Comparison of ENCODE assay signal across 16 cellular contexts in genomic region chr5:57804500-57804899, GRCh38.
"Had no signal": no experiment of that assay in that cellular context is flagged by ENCODE, and none has a peak within 500 bp of the region (broad histone marks: within the 10 kb centered on the region; RNA-seq: fewer than 3 reads in every experiment).

No MANE protein-coding gene starts in this region.

- H3K27ac Mint-ChIP-seq: activated B cell treated with CpG ODN at 0.5 μM for 24 hours; activated CD4-positive, alpha-beta memory T cell treated with anti-CD3 and anti-CD28 coated beads for 36 hours; activated naive CD8-positive, alpha-beta T cell; dendritic cell treated with granulocyte-macrophage colony-stimulating factor and Interleukin-4, amounts not matched to agents 40 ng/mL and 50 ng/mL, for 4 days; stimulated activated naive B cell treated with anti-CD40 and anti-IgM and Interleukin-4, amounts not matched to agents 10 μg/mL and 1 μg/mL and 100 μg/mL, for 72 hours had no signal

- H3K9me3 Mint-ChIP-seq: activated B cell treated with CpG ODN at 0.5 μM for 24 hours; activated CD4-positive, alpha-beta memory T cell treated with anti-CD3 and anti-CD28 coated beads for 36 hours; dendritic cell treated with granulocyte-macrophage colony-stimulating factor and Interleukin-4, amounts not matched to agents 40 ng/mL and 50 ng/mL, for 4 days; stimulated activated naive B cell treated with anti-CD40 and anti-IgM and Interleukin-4, amounts not matched to agents 10 μg/mL and 1 μg/mL and 100 μg/mL, for 72 hours had no signal

- DNase-seq: activated B cell treated with CpG ODN at 0.5 μM for 24 hours; activated CD4-positive, alpha-beta memory T cell treated with anti-CD3 and anti-CD28 coated beads for 36 hours; activated CD4-positive, alpha-beta T cell treated with anti-CD3 and anti-CD28 coated beads for 4 hours; activated T-cell treated with anti-CD3 and anti-CD28 coated beads for 4 hours; effector CD8-positive, alpha-beta T cell; esophagus squamous epithelium; midbrain; right lobe of liver; stimulated activated CD4-positive, alpha-beta T cell treated with anti-CD3 and anti-CD28 coated beads, Interleukin-4, amount 100 ng/mL, for 4 hours; stimulated activated naive B cell treated with anti-CD40 and anti-IgM and Interleukin-4, amounts not matched to agents 10 μg/mL and 1 μg/mL and 100 μg/mL, for 72 hours; upper lobe of left lung had no signal

- H3K4me3 ChIP-seq: esophagus squamous epithelium, lung, right lobe of liver, thoracic aorta, upper lobe of left lung had no signal

- H3K4me3 Mint-ChIP-seq: activated B cell treated with CpG ODN at 0.5 μM for 24 hours; activated CD4-positive, alpha-beta memory T cell treated with anti-CD3 and anti-CD28 coated beads for 36 hours; activated naive CD8-positive, alpha-beta T cell; dendritic cell treated with granulocyte-macrophage colony-stimulating factor and Interleukin-4, amounts not matched to agents 40 ng/mL and 50 ng/mL, for 4 days; neural crest cell; stimulated activated naive B cell treated with anti-CD40 and anti-IgM and Interleukin-4, amounts not matched to agents 10 μg/mL and 1 μg/mL and 100 μg/mL, for 72 hours had no signal

- H3K36me3 Mint-ChIP-seq: activated CD4-positive, alpha-beta memory T cell treated with anti-CD3 and anti-CD28 coated beads for 36 hours; activated naive CD8-positive, alpha-beta T cell; stimulated activated naive B cell treated with anti-CD40 and anti-IgM and Interleukin-4, amounts not matched to agents 10 μg/mL and 1 μg/mL and 100 μg/mL, for 72 hours had no signal

- H3K27ac ChIP-seq: esophagus squamous epithelium, right lobe of liver, upper lobe of left lung had no signal

- ATAC-seq: right lobe of liver; stimulated activated naive B cell treated with anti-CD40 and anti-IgM and Interleukin-4, amounts not matched to agents 10 μg/mL and 1 μg/mL and 100 μg/mL, for 72 hours had no signal

- H3K27me3 Mint-ChIP-seq: activated B cell treated with CpG ODN at 0.5 μM for 24 hours; stimulated activated naive B cell treated with anti-CD40 and anti-IgM and Interleukin-4, amounts not matched to agents 10 μg/mL and 1 μg/mL and 100 μg/mL, for 72 hours had no signal

- H3K4me1 ChIP-seq: esophagus squamous epithelium, right lobe of liver, upper lobe of left lung had no signal

- H3K9me3 ChIP-seq: esophagus squamous epithelium, right lobe of liver, thoracic aorta, upper lobe of left lung had no signal

- H3K36me3 ChIP-seq: esophagus squamous epithelium, right lobe of liver, thoracic aorta, upper lobe of left lung had no signal

- H3K27me3 ChIP-seq: esophagus squamous epithelium, right lobe of liver, upper lobe of left lung had no signal

- H3K4me1 Mint-ChIP-seq: activated B cell treated with CpG ODN at 0.5 μM for 24 hours; neural crest cell; stimulated activated naive B cell treated with anti-CD40 and anti-IgM and Interleukin-4, amounts not matched to agents 10 μg/mL and 1 μg/mL and 100 μg/mL, for 72 hours had no signal
